In genomic region chr3:165683947-165684346, GRCh38 we compare ENCODE assay signal across 17 cellular contexts.
"Had no signal": no experiment of that assay in that cellular context is flagged by ENCODE, and none has a peak within 500 bp of the region (broad histone marks: within the 10 kb centered on the region; RNA-seq: fewer than 3 reads in every experiment).

No MANE protein-coding gene starts in this region.

- H3K9ac ChIP-seq: parathyroid adenoma had no signal

- H3K27me3 ChIP-seq: ascending aorta, colonic mucosa, tibial nerve had no signal

- DNase-seq: activated CD4-positive, alpha-beta T cell treated with anti-CD3 and anti-CD28 coated beads, Interleukin-2, amount 10 ng/mL, durations not matched to agents 7 days and 5 days; activated CD4-positive, CD25-positive, alpha-beta regulatory T cell; activated CD8-positive, alpha-beta memory T cell treated with anti-CD3 and anti-CD28 coated beads for 24 hours; activated naive CD4-positive, alpha-beta T cell treated with Interleukin-2 at 50 U/mL for 16 hours; activated naive CD8-positive, alpha-beta T cell treated with anti-CD3 and anti-CD28 coated beads, Interleukin-2, amount 50 U/mL, for 24 hours; caudate nucleus; colonic mucosa; left ventricle myocardium superior; naive B cell; retina; T-helper 2 cell had no signal

- H3K9me3 ChIP-seq: ascending aorta, colonic mucosa, tibial nerve had no signal

- H3K4me1 ChIP-seq: ascending aorta, colonic mucosa, parathyroid adenoma, tibial nerve had no signal

- H3K27ac Mint-ChIP-seq: activated CD4-positive, alpha-beta T cell treated with anti-CD3 and anti-CD28 coated beads, Interleukin-2, amount 10 ng/mL, durations not matched to agents 7 days and 5 days; activated naive CD8-positive, alpha-beta T cell treated with anti-CD3 and anti-CD28 coated beads, Interleukin-2, amount 50 U/mL, for 24 hours; mesothelial cell of epicardium; naive B cell had no signal

- H3K27ac ChIP-seq: ascending aorta, colonic mucosa, parathyroid adenoma, skin epidermis, tibial nerve had no signal

- FAIRE-seq: TTC549 had no signal

- H3K79me2 ChIP-seq: parathyroid adenoma had no signal

- H3K27me3 Mint-ChIP-seq: activated CD4-positive, alpha-beta T cell treated with anti-CD3 and anti-CD28 coated beads, Interleukin-2, amount 10 ng/mL, durations not matched to agents 7 days and 5 days; activated naive CD8-positive, alpha-beta T cell treated with anti-CD3 and anti-CD28 coated beads, Interleukin-2, amount 50 U/mL, for 24 hours; naive B cell had no signal

- H3K4me3 ChIP-seq: ascending aorta, colonic mucosa, skin epidermis, tibial nerve had no signal

- H3K36me3 Mint-ChIP-seq: mesothelial cell of epicardium, naive B cell had no signal

- H3K9me3 Mint-ChIP-seq: activated CD4-positive, alpha-beta T cell treated with anti-CD3 and anti-CD28 coated beads, Interleukin-2, amount 10 ng/mL, durations not matched to agents 7 days and 5 days; activated naive CD8-positive, alpha-beta T cell treated with anti-CD3 and anti-CD28 coated beads, Interleukin-2, amount 50 U/mL, for 24 hours; mesothelial cell of epicardium had no signal

- H2AFZ ChIP-seq: parathyroid adenoma had no signal

- H3K4me1 Mint-ChIP-seq: activated CD4-positive, alpha-beta T cell treated with anti-CD3 and anti-CD28 coated beads, Interleukin-2, amount 10 ng/mL, durations not matched to agents 7 days and 5 days; activated naive CD8-positive, alpha-beta T cell treated with anti-CD3 and anti-CD28 coated beads, Interleukin-2, amount 50 U/mL, for 24 hours; mesothelial cell of epicardium; naive B cell had no signal

- ATAC-seq: activated naive CD8-positive, alpha-beta T cell treated with anti-CD3 and anti-CD28 coated beads, Interleukin-2, amount 50 U/mL, for 24 hours; left ventricle myocardium superior had no signal

- H3K4me3 Mint-ChIP-seq: activated CD4-positive, alpha-beta T cell treated with anti-CD3 and anti-CD28 coated beads, Interleukin-2, amount 10 ng/mL, durations not matched to agents 7 days and 5 days; activated naive CD8-positive, alpha-beta T cell treated with anti-CD3 and anti-CD28 coated beads, Interleukin-2, amount 50 U/mL, for 24 hours; mesothelial cell of epicardium; naive B cell had no signal

- H3K36me3 ChIP-seq: ascending aorta, colonic mucosa, tibial nerve had no signal
